In the genomic region with DNA sequence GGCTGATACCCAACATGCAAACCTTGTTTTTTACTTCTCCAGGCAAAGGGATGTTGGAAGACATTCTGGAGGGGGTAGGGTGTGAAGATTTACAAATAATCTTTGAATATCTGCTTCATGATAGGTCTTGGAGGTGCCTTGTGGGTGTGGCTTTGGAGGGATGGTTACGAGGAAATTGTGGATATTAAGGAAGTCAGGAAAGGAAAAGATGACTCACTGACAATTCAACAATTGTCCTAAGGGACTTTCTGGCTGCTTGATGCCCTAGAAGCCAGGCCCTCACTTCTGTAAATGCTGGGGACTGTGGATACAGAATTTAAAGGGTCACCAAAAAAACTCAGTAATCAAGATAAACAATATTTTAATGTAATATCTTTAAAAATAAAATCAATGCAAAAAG, we compare ENCODE assay signal across 14 cellular contexts. TPM values are rescaled to one million over a fixed set of nuclear protein-coding genes. Genes with fewer than 3 reads are reported as not detected.
DNase-seq lines count a peak whose midpoint lies in the region; ATAC-seq and TF ChIP-seq lines count a peak whose summit lies in the region.
"Had no signal": no experiment of that assay in that cellular context is flagged by ENCODE, and none has a peak within 500 bp of the region (broad histone marks: within the 10 kb centered on the region; RNA-seq: fewer than 3 reads in every experiment).

No MANE protein-coding gene starts in this region.

- DNase-seq in COLO829 (ENCODE audit: low spot score) (peak; percentile 22), HFFc6 (no peak), endothelial cell (ENCODE audit: low spot score) (no peak), neural crest cell (ENCODE audit: low read depth, low spot score) (no peak), epidermal melanocyte (ENCODE audit: insufficient read length, low spot score) (no peak)
- DNase-seq in stimulated activated CD4-positive, alpha-beta T cell treated with anti-CD3 and anti-CD28 coated beads, Interleukin-2, amount 100 ng/mL, for 48 hours = no peak
- DNase-seq: activated CD4-positive, alpha-beta T cell treated with anti-CD3 and anti-CD28 coated beads, Interleukin-2, amount 10 ng/mL, durations not matched to agents 7 days and 5 days; activated gamma-delta T cell treated with Interleukin-2 at 50 U/mL for 16 hours; left cardiac atrium; NCI-H1048; NCI-H345; T-helper 2 cell had no signal

- no peak overlapping the region for H3K4me3 Mint-ChIP-seq in HFFc6
- peak overlapping the region; percentile 96 for H3K4me3 Mint-ChIP-seq in endothelial cell (ENCODE audit: unreplicated experiment)
- H3K4me3 Mint-ChIP-seq in neural crest cell = peak overlapping the region; percentile 96

- ATAC-seq in GM19351 (IDR thresholded peaks at IDR 0.05; ENCODE audit: unreplicated experiment) = no peak
- ATAC-seq in GM21619 (IDR thresholded peaks at IDR 0.05; ENCODE audit: unreplicated experiment) = no peak

- H3K9me3 Mint-ChIP-seq in HFFc6 (peaks cover 28% of the 10 kb centered on the region), endothelial cell (ENCODE audit: unreplicated experiment) (no peaks in the 10 kb centered on the region), neural crest cell (no peaks in the 10 kb centered on the region)

- TF ChIP-seq CTCF in HFFc6 (IDR thresholded peaks at IDR 0.05) (no peak), endothelial cell (IDR thresholded peaks at IDR 0.05; ENCODE audit: unreplicated experiment) (no peak), neural crest cell (conservative IDR thresholded peaks at IDR 0.05) (no peak)

- H3K27ac Mint-ChIP-seq in HFFc6 (peak overlapping the region; percentile 14; the same call in 1 of the 2 replicates), endothelial cell (ENCODE audit: unreplicated experiment) (no peak overlapping the region), neural crest cell (ENCODE audit: unreplicated experiment) (no peak overlapping the region)

- H3K4me1 Mint-ChIP-seq in HFFc6 (ENCODE audit: low read depth) (peaks cover 19% of the 10 kb centered on the region), endothelial cell (ENCODE audit: unreplicated experiment) (peaks cover 32% of the 10 kb centered on the region), neural crest cell (peaks cover 21% of the 10 kb centered on the region)

- peaks cover 67% of the 10 kb centered on the region for H3K36me3 Mint-ChIP-seq in HFFc6 (ENCODE audit: low read depth)
- peaks cover 44% of the 10 kb centered on the region for H3K36me3 Mint-ChIP-seq in endothelial cell (ENCODE audit: low read depth, unreplicated experiment)
- peaks cover 26% of the 10 kb centered on the region for H3K36me3 Mint-ChIP-seq in neural crest cell (ENCODE audit: low read depth)

- H3K27me3 Mint-ChIP-seq in HFFc6 (ENCODE audit: insufficient read depth) = no peaks in the 10 kb centered on the region; the same call in 1 of the 2 replicates
- H3K27me3 Mint-ChIP-seq in endothelial cell (ENCODE audit: unreplicated experiment) = peaks cover 6% of the 10 kb centered on the region
- no peaks in the 10 kb centered on the region for H3K27me3 Mint-ChIP-seq in neural crest cell (ENCODE audit: low read depth)
- H3K27me3 Mint-ChIP-seq: activated CD4-positive, alpha-beta T cell treated with anti-CD3 and anti-CD28 coated beads, Interleukin-2, amount 10 ng/mL, durations not matched to agents 7 days and 5 days had no signal

RNA-seq across cellular contexts. Expression of gene ZNF527, which starts 37.4 kb away (rescaled TPM):
- 1 to 10 TPM; 2.6 to 3.7 (median 3.0) TPM for total RNA-seq in HFFc6 (2021; fragmentation: NEBNext Ultra II Directional; extraction: Animal tissue kit (Norgen Biotek cat#: 25700))
- 4.9 TPM for total RNA-seq in endothelial cell (ENCODE audit: unreplicated experiment)
- total RNA-seq in neural crest cell = 8.2 and 8.4 TPM in 2 replicates
